In the genomic region with DNA sequence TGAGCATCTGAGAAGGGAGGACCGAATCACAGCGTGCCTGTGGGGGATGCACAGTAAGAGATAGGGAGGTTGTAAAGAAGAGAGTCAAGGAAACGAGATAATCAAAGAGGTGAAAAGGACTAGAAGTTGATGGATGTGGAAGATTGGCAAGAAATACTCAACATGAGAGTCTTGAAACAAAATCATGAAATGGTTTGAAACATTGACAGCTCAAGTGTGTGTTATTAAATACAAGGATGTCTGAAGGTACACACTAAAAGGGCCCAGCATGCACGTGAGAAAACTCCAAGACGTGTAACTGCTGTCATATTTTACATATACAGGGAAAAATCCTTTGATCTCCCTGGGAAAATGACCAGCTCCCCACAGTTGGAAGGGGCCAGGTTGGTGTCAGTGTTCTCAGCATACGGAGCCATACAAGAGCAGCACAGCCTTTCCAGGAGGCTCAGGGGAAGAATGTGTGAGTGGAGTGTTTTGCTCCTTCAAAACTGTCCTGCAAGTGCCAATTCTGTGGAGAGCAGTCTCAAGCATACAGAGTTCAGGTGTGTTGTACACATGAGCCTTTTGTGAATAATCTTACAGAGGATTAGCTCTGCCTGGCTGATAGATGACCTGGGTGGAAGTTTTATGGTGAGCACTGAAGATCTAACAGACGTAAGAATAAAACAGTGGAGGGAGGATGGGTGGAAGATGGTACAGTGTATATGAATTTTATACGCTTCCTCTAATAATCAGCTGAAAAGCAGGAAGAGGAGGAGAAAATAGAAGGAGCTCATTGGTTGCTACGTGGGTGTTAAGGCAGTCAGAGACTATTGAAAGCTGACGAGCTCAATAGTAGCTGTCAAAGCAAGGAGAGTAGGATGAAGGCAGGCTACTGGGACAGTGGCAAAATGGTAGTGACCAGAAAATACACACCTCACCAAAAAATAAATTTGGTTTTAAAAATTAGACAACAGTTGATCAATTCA, we compare ENCODE assay signal across 13 cellular contexts.
"Had no signal": no experiment of that assay in that cellular context is flagged by ENCODE, and none has a peak within 500 bp of the region (broad histone marks: within the 10 kb centered on the region; RNA-seq: fewer than 3 reads in every experiment).

No MANE protein-coding gene starts in this region.

- H3K36me3 ChIP-seq: gastrocnemius medialis, thoracic aorta had no signal

- H3K4me3 ChIP-seq: ascending aorta, gastrocnemius medialis, heart left ventricle, thoracic aorta, upper lobe of left lung had no signal

- DNase-seq: activated CD4-positive, CD25-positive, alpha-beta regulatory T cell treated with anti-CD3 and anti-CD28 coated beads, Interleukin-2, amount 50 U/mL, for 72 hours; activated gamma-delta T cell; activated T-cell treated with anti-CD3 and anti-CD28 coated beads, Interleukin-2, amount 50 U/mL, for 72 hours; cortex of kidney; gastrocnemius medialis; heart left ventricle; kidney glomerular epithelial cell; left ventricle myocardium superior; stimulated activated naive B cell treated with anti-CD40 and anti-IgM and Interleukin-4, amounts not matched to agents 10 μg/mL and 1 μg/mL and 100 μg/mL, for 72 hours; upper lobe of left lung had no signal

- H3K9me3 ChIP-seq: ascending aorta, gastrocnemius medialis, heart left ventricle, thoracic aorta, upper lobe of left lung had no signal

- H3K4me1 ChIP-seq: ascending aorta, heart left ventricle had no signal

- H3K27ac ChIP-seq: ascending aorta, gastrocnemius medialis, heart left ventricle, thoracic aorta, upper lobe of left lung, VCaP had no signal

- H3K27me3 ChIP-seq: ascending aorta, gastrocnemius medialis, heart left ventricle, upper lobe of left lung had no signal

- ATAC-seq: activated T-cell treated with anti-CD3 and anti-CD28 coated beads, Interleukin-2, amount 50 U/mL, for 72 hours; gastrocnemius medialis; heart left ventricle; left ventricle myocardium superior; stimulated activated naive B cell treated with anti-CD40 and anti-IgM and Interleukin-4, amounts not matched to agents 10 μg/mL and 1 μg/mL and 100 μg/mL, for 72 hours had no signal
